ENCODE assay signal across 13 cellular contexts in the genomic region with DNA sequence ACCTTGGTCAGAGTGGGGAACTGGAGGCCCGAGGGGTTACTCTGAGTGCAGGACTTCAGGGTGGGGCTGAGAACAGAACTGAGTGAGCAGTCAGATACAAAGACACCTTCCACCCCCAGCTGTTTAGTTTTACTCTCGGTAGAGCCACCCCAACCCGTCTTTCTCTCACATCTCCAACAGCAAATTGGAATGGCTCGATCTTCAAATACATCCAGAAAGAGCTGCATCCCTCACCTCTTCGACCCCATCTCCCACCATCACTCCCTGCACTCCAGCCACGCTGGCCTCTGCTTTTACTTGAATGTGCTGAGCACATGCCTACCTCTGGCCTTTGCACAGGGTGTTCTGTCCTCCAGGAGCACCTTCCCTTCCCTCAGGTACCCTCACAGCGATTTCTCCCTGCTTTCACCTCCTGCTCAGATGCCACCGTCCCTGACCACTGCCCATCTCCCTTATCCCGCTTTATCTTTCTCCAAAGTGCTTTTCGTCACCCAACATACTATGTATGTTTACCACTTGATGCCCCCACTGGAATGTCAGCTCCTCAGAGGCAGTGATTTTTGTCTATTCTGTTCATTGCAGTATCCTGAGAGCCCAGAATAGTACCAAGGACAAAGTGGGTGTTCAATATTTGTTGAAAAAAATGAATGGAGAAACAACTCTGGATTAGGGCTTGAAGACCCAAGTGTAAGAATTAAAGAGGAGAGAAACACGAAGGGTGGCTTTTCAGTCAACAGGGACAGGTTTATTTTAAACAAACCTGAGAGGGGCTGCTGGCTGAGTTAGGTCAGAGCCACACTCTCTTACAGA.
"Had no signal": no experiment of that assay in that cellular context is flagged by ENCODE, and none has a peak within 500 bp of the region (broad histone marks: within the 10 kb centered on the region; RNA-seq: fewer than 3 reads in every experiment).

No MANE protein-coding gene starts in this region.

- H3K4me3 ChIP-seq: lung, right lobe of liver, SJCRH30, suprapubic skin, upper lobe of right lung had no signal

- H3K27ac Mint-ChIP-seq: naive B cell had no signal

- H3K4me3 Mint-ChIP-seq: activated CD4-positive, alpha-beta T cell treated with anti-CD3 and anti-CD28 coated beads, Interleukin-2, amount 10 ng/mL, durations not matched to agents 7 days and 5 days; effector memory CD8-positive, alpha-beta T cell; stimulated activated memory B cell treated with anti-CD40 and anti-IgM and Interleukin-4, amounts not matched to agents 10 μg/mL and 1 μg/mL and 100 μg/mL, for 72 hours had no signal

- H3K9me3 Mint-ChIP-seq: activated CD4-positive, alpha-beta T cell treated with anti-CD3 and anti-CD28 coated beads, Interleukin-2, amount 10 ng/mL, durations not matched to agents 7 days and 5 days; effector memory CD8-positive, alpha-beta T cell; naive B cell; stimulated activated memory B cell treated with anti-CD40 and anti-IgM and Interleukin-4, amounts not matched to agents 10 μg/mL and 1 μg/mL and 100 μg/mL, for 72 hours had no signal

- ATAC-seq: effector memory CD8-positive, alpha-beta T cell; right lobe of liver; stimulated activated memory B cell treated with anti-CD40 and anti-IgM and Interleukin-4, amounts not matched to agents 10 μg/mL and 1 μg/mL and 100 μg/mL, for 72 hours; upper lobe of right lung had no signal

- H3K27me3 ChIP-seq: neutrophil, right lobe of liver, SJCRH30, suprapubic skin, upper lobe of right lung had no signal

- H3K27ac ChIP-seq: neutrophil, SJCRH30, upper lobe of right lung had no signal

- DNase-seq: activated CD4-positive, alpha-beta T cell treated with anti-CD3 and anti-CD28 coated beads, Interleukin-2, amount 10 ng/mL, durations not matched to agents 7 days and 5 days; activated naive CD4-positive, alpha-beta T cell treated with Interleukin-2 at 50 U/mL for 16 hours; caudate nucleus; effector memory CD8-positive, alpha-beta T cell; hypothalamus; naive B cell; SJCRH30; upper lobe of right lung had no signal

- H3K9me3 ChIP-seq: neutrophil, right lobe of liver, SJCRH30, suprapubic skin, upper lobe of right lung had no signal

- H3K27me3 Mint-ChIP-seq: activated CD4-positive, alpha-beta T cell treated with anti-CD3 and anti-CD28 coated beads, Interleukin-2, amount 10 ng/mL, durations not matched to agents 7 days and 5 days; effector memory CD8-positive, alpha-beta T cell; naive B cell; stimulated activated memory B cell treated with anti-CD40 and anti-IgM and Interleukin-4, amounts not matched to agents 10 μg/mL and 1 μg/mL and 100 μg/mL, for 72 hours had no signal
